32 cellular contexts compared by ENCODE assay signal in the genomic region with DNA sequence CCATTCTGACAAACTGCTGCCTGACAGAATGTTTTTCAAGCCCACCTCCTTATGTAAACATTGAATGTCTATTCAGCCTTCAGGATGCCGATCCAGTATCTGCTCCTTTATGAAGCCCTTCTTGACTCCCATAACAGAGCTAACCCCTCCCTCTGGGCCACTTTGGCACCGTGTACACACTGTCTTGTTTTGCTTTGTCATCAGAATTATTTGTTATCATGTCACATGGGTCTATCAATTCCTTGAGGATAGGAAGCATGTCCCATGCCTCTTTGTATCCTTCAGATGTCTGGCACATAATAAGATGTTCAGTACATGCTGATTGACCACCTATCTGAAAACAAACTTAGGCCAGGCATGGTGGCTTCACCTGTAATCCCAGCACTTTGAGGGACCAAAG.
"Had no signal": no experiment of that assay in that cellular context is flagged by ENCODE, and none has a peak within 500 bp of the region (broad histone marks: within the 10 kb centered on the region; RNA-seq: fewer than 3 reads in every experiment).

No MANE protein-coding gene starts in this region.

- H3K9me3 ChIP-seq: body of pancreas, Peyer's patch had no signal

- DNase-seq: activated CD4-positive, alpha-beta T cell treated with anti-CD3 and anti-CD28 coated beads for 1 hour; activated CD4-positive, alpha-beta T cell treated with anti-CD3 and anti-CD28 coated beads for 48 hours; activated CD4-positive, CD25-positive, alpha-beta regulatory T cell; activated CD8-positive, alpha-beta T cell treated with anti-CD3 and anti-CD28 coated beads for 36 hours; activated gamma-delta T cell; activated naive CD4-positive, alpha-beta T cell treated with Interleukin-2 at 50 U/mL for 16 hours; activated naive CD8-positive, alpha-beta T cell treated with anti-CD3 and anti-CD28 coated beads, Interleukin-2, amount 10 ng/mL, durations not matched to agents 7 days and 5 days; activated T-cell treated with anti-CD3 and anti-CD28 coated beads, Interleukin-2, amount 50 U/mL, for 1 hour; activated T-cell treated with anti-CD3 and anti-CD28 coated beads, Interleukin-2, amount 50 U/mL, for 72 hours; amygdala; body of pancreas; central memory CD4-positive, alpha-beta T cell; NCI-H1092 treated with DMSO at 0.1 percent for 48 hours; NCI-H1417; NCI-H146; NCI-H187; NCI-H2029 treated with DMSO at 0.1 percent for 48 hours; NCI-H2107; NCI-H2171; NCI-H2227 treated with DMSO at 0.1 percent for 48 hours; NCI-H446; NCI-H510A treated with DMSO at 0.1 percent for 48 hours; NCI-H526 treated with DMSO at 0.1 percent for 48 hours; NK-92 treated with Interleukin-12 subunit alpha and Interleukin-12 subunit beta, amount 100 ng/mL, for 24 hours; PC-3; Peyer's patch; Right ventricle myocardium superior; RPMI8226; T1000; WERI-Rb-1 had no signal

- H3K4me1 ChIP-seq: body of pancreas, Peyer's patch had no signal

- H3K36me3 ChIP-seq: Peyer's patch, WERI-Rb-1 had no signal

- H3K27me3 ChIP-seq: body of pancreas, Peyer's patch had no signal

- H3K4me3 ChIP-seq: body of pancreas, Peyer's patch had no signal

- H3K4me2 ChIP-seq: KMS-11 had no signal

- ATAC-seq: activated CD8-positive, alpha-beta T cell treated with anti-CD3 and anti-CD28 coated beads for 36 hours; activated T-cell treated with anti-CD3 and anti-CD28 coated beads, Interleukin-2, amount 50 U/mL, for 72 hours; body of pancreas; PC-3 had no signal

- H3K9ac ChIP-seq: KMS-11 had no signal

- FAIRE-seq: astrocyte had no signal

- H3K27ac ChIP-seq: body of pancreas, KMS-11, Peyer's patch, WERI-Rb-1 had no signal
